In the genomic region with DNA sequence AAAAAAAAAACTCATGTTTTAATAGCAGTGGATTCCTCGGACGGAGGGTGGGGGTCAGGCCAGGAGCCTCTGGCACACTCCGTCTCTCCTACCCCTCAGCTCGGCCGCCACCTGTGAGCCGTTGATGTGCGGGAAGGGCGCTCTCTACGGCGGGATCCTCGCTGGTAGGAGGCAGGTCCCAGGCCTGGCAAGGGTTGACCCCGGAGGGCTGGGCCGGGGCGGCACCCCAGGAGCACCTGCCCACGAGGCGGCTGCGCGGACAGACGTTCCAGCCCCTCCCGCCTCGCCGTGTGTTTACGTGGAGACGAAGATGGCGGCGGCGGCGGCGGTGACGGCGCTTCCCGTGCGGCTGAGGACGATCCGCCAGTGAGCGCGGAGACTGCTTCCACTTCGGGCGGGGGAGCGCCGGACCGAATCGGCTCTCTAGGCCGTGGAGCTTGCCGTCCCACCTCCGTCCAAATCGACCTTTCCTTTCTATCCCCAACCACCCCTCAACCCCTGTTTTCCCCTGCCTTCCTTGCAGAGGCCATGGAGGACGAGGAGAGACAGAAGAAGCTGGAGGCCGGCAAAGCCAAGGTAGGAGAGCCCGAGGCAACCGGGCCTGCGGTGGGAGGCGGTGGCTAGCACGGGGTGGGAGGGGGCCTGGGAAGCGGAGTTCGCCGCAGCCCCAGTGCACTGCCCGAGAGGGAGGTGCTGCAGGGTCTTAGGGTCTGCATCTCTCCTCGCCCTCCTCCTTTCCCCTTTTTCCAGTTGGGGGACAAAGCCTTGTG, we compare ENCODE assay signal across 1 cellular context.
TF ChIP-seq lines count a peak whose summit lies in the region.

A gene (plus strand): TSS at position 291 of the 770 bp plus-strand sequence. CDS start 238 bp downstream, at position 529.

TF ChIP-seq in HepG2, 621 proteins besides CTCF, POLR2A, EP300 and RAD21 (continued from another document and continues in another):
- TF ChIP-seq, protein P1, sequence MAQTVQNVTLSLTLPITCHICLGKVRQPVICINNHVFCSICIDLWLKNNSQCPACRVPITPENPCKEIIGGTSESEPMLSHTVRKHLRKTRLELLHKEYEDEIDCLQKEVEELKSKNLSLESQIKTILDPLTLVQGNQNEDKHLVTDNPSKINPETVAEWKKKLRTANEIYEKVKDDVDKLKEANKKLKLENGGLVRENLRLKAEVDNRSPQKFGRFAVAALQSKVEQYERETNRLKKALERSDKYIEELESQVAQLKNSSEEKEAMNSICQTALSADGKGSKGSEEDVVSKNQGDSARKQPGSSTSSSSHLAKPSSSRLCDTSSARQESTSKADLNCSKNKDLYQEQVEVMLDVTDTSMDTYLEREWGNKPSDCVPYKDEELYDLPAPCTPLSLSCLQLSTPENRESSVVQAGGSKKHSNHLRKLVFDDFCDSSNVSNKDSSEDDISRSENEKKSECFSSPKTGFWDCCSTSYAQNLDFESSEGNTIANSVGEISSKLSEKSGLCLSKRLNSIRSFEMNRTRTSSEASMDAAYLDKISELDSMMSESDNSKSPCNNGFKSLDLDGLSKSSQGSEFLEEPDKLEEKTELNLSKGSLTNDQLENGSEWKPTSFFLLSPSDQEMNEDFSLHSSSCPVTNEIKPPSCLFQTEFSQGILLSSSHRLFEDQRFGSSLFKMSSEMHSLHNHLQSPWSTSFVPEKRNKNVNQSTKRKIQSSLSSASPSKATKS (CRISPR knock-in tag; IDR thresholded peaks at IDR 0.05), result no peak
- TF ChIP-seq, protein P2, sequence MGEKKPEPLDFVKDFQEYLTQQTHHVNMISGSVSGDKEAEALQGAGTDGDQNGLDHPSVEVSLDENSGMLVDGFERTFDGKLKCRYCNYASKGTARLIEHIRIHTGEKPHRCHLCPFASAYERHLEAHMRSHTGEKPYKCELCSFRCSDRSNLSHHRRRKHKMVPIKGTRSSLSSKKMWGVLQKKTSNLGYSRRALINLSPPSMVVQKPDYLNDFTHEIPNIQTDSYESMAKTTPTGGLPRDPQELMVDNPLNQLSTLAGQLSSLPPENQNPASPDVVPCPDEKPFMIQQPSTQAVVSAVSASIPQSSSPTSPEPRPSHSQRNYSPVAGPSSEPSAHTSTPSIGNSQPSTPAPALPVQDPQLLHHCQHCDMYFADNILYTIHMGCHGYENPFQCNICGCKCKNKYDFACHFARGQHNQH (CRISPR knock-in tag; IDR thresholded peaks at IDR 0.05), result peak; percentile 68
- peak; percentile 98 for TF ChIP-seq HOXA3 (CRISPR knock-in tag; IDR thresholded peaks at IDR 0.05)
- TF ChIP-seq, protein P3, sequence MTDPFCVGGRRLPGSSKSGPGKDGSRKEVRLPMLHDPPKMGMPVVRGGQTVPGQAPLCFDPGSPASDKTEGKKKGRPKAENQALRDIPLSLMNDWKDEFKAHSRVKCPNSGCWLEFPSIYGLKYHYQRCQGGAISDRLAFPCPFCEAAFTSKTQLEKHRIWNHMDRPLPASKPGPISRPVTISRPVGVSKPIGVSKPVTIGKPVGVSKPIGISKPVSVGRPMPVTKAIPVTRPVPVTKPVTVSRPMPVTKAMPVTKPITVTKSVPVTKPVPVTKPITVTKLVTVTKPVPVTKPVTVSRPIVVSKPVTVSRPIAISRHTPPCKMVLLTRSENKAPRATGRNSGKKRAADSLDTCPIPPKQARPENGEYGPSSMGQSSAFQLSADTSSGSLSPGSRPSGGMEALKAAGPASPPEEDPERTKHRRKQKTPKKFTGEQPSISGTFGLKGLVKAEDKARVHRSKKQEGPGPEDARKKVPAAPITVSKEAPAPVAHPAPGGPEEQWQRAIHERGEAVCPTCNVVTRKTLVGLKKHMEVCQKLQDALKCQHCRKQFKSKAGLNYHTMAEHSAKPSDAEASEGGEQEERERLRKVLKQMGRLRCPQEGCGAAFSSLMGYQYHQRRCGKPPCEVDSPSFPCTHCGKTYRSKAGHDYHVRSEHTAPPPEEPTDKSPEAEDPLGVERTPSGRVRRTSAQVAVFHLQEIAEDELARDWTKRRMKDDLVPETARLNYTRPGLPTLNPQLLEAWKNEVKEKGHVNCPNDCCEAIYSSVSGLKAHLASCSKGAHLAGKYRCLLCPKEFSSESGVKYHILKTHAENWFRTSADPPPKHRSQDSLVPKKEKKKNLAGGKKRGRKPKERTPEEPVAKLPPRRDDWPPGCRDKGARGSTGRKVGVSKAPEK (CRISPR knock-in tag; IDR thresholded peaks at IDR 0.05; ENCODE audit: borderline replicate concordance), result no peak; the same call in 1 of the 2 replicates
- TF ChIP-seq AKAP8 (CRISPR knock-in tag; IDR thresholded peaks at IDR 0.05), result peak; percentile 47; the same call in 1 of the 2 replicates
- TF ChIP-seq NCOA5 (CRISPR knock-in tag; IDR thresholded peaks at IDR 0.05), result no peak
- no peak for TF ChIP-seq DNMT1 (CRISPR knock-in tag; IDR thresholded peaks at IDR 0.05)
- TF ChIP-seq, protein P4, sequence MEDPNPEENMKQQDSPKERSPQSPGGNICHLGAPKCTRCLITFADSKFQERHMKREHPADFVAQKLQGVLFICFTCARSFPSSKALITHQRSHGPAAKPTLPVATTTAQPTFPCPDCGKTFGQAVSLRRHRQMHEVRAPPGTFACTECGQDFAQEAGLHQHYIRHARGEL (CRISPR knock-in tag; IDR thresholded peaks at IDR 0.05), result no peak
- peak; percentile 66; the same call in 1 of the 2 replicates for TF ChIP-seq TARDBP (CRISPR knock-in tag; IDR thresholded peaks at IDR 0.05)
- TF ChIP-seq, protein P5, sequence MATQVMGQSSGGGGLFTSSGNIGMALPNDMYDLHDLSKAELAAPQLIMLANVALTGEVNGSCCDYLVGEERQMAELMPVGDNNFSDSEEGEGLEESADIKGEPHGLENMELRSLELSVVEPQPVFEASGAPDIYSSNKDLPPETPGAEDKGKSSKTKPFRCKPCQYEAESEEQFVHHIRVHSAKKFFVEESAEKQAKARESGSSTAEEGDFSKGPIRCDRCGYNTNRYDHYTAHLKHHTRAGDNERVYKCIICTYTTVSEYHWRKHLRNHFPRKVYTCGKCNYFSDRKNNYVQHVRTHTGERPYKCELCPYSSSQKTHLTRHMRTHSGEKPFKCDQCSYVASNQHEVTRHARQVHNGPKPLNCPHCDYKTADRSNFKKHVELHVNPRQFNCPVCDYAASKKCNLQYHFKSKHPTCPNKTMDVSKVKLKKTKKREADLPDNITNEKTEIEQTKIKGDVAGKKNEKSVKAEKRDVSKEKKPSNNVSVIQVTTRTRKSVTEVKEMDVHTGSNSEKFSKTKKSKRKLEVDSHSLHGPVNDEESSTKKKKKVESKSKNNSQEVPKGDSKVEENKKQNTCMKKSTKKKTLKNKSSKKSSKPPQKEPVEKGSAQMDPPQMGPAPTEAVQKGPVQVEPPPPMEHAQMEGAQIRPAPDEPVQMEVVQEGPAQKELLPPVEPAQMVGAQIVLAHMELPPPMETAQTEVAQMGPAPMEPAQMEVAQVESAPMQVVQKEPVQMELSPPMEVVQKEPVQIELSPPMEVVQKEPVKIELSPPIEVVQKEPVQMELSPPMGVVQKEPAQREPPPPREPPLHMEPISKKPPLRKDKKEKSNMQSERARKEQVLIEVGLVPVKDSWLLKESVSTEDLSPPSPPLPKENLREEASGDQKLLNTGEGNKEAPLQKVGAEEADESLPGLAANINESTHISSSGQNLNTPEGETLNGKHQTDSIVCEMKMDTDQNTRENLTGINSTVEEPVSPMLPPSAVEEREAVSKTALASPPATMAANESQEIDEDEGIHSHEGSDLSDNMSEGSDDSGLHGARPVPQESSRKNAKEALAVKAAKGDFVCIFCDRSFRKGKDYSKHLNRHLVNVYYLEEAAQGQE (IDR thresholded peaks at IDR 0.05; ENCODE audit: borderline replicate concordance in 1 of 2, low read depth in 1 of 2, low read length in 2 of 2), result peak in 1 of 2 experiments; percentile 8; a peak in 1 of 4 replicates
- 0 out of 2 replicates have a peak, but pooled peaks have one; percentile 50 for TF ChIP-seq TOPORS (CRISPR knock-in tag; IDR thresholded peaks at IDR 0.05)
- TF ChIP-seq NR2F1 (CRISPR knock-in tag; IDR thresholded peaks at IDR 0.05), result peak in 1 of 2 experiments; percentile 69; a peak in 1 of 4 replicates
- no peak for TF ChIP-seq ZNF589 (CRISPR knock-in tag; conservative IDR thresholded peaks at IDR 0.05)
- TF ChIP-seq MTF2 (CRISPR knock-in tag; IDR thresholded peaks at IDR 0.05; ENCODE audit: borderline replicate concordance), result no peak
- TF ChIP-seq ZKSCAN5 (CRISPR knock-in tag; IDR thresholded peaks at IDR 0.05), result peak; percentile 28; the same call in 1 of the 2 replicates
- no peak for TF ChIP-seq ZSCAN22 (CRISPR knock-in tag; IDR thresholded peaks at IDR 0.05)
- no peak; the same call in 1 of the 2 replicates for TF ChIP-seq ZNF547 (CRISPR knock-in tag; IDR thresholded peaks at IDR 0.05)
- TF ChIP-seq, protein P6, sequence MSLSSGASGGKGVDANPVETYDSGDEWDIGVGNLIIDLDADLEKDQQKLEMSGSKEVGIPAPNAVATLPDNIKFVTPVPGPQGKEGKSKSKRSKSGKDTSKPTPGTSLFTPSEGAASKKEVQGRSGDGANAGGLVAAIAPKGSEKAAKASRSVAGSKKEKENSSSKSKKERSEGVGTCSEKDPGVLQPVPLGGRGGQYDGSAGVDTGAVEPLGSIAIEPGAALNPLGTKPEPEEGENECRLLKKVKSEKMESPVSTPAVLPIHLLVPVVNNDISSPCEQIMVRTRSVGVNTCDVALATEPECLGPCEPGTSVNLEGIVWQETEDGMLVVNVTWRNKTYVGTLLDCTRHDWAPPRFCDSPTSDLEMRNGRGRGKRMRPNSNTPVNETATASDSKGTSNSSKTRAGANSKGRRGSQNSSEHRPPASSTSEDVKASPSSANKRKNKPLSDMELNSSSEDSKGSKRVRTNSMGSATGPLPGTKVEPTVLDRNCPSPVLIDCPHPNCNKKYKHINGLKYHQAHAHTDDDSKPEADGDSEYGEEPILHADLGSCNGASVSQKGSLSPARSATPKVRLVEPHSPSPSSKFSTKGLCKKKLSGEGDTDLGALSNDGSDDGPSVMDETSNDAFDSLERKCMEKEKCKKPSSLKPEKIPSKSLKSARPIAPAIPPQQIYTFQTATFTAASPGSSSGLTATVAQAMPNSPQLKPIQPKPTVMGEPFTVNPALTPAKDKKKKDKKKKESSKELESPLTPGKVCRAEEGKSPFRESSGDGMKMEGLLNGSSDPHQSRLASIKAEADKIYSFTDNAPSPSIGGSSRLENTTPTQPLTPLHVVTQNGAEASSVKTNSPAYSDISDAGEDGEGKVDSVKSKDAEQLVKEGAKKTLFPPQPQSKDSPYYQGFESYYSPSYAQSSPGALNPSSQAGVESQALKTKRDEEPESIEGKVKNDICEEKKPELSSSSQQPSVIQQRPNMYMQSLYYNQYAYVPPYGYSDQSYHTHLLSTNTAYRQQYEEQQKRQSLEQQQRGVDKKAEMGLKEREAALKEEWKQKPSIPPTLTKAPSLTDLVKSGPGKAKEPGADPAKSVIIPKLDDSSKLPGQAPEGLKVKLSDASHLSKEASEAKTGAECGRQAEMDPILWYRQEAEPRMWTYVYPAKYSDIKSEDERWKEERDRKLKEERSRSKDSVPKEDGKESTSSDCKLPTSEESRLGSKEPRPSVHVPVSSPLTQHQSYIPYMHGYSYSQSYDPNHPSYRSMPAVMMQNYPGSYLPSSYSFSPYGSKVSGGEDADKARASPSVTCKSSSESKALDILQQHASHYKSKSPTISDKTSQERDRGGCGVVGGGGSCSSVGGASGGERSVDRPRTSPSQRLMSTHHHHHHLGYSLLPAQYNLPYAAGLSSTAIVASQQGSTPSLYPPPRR (CRISPR knock-in tag; IDR thresholded peaks at IDR 0.05; ENCODE audit: borderline replicate concordance), result peak; percentile 79
- peak; percentile 71; the same call in 1 of the 2 replicates for TF ChIP-seq KDM4B (CRISPR knock-in tag; IDR thresholded peaks at IDR 0.05)
- TF ChIP-seq BRCA1 (CRISPR knock-in tag; IDR thresholded peaks at IDR 0.05), result no peak
- no peak for TF ChIP-seq ZNF713 (CRISPR knock-in tag; IDR thresholded peaks at IDR 0.05)
- TF ChIP-seq, protein P7, sequence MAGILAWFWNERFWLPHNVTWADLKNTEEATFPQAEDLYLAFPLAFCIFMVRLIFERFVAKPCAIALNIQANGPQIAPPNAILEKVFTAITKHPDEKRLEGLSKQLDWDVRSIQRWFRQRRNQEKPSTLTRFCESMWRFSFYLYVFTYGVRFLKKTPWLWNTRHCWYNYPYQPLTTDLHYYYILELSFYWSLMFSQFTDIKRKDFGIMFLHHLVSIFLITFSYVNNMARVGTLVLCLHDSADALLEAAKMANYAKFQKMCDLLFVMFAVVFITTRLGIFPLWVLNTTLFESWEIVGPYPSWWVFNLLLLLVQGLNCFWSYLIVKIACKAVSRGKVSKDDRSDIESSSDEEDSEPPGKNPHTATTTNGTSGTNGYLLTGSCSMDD (CRISPR knock-in tag; IDR thresholded peaks at IDR 0.05), result no peak
- no peak; the same call in 1 of the 2 replicates for TF ChIP-seq ZNF431 (CRISPR knock-in tag; IDR thresholded peaks at IDR 0.05; ENCODE audit: borderline replicate concordance, low read depth)
- TF ChIP-seq CHCHD3 (CRISPR knock-in tag; IDR thresholded peaks at IDR 0.05), result no peak; the same call in 1 of the 2 replicates
- TF ChIP-seq SP1 (IDR thresholded peaks at IDR 0.05), result no peak
- TF ChIP-seq SP1 (CRISPR knock-in tag; IDR thresholded peaks at IDR 0.05), result 0 out of 2 replicates have a peak, but pooled peaks have one; percentile 19
- no peak; the same call in 1 of the 2 replicates for TF ChIP-seq ZNF143 (CRISPR knock-in tag; IDR thresholded peaks at IDR 0.05)
- TF ChIP-seq SAP130 (CRISPR knock-in tag; IDR thresholded peaks at IDR 0.05; ENCODE audit: low read depth), result peak; percentile 90
- TF ChIP-seq RARA (CRISPR knock-in tag; IDR thresholded peaks at IDR 0.05), result peak; percentile 58
- TF ChIP-seq, protein P8, sequence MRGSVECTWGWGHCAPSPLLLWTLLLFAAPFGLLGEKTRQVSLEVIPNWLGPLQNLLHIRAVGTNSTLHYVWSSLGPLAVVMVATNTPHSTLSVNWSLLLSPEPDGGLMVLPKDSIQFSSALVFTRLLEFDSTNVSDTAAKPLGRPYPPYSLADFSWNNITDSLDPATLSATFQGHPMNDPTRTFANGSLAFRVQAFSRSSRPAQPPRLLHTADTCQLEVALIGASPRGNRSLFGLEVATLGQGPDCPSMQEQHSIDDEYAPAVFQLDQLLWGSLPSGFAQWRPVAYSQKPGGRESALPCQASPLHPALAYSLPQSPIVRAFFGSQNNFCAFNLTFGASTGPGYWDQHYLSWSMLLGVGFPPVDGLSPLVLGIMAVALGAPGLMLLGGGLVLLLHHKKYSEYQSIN (CRISPR knock-in tag; IDR thresholded peaks at IDR 0.05; ENCODE audit: borderline replicate concordance), result no peak
- TF ChIP-seq ZNF549 (CRISPR knock-in tag; IDR thresholded peaks at IDR 0.05), result no peak
- TF ChIP-seq ZNF451 (CRISPR knock-in tag; IDR thresholded peaks at IDR 0.05), result peak; percentile 93
- TF ChIP-seq EHMT2 (IDR thresholded peaks at IDR 0.05; ENCODE audit: borderline replicate concordance, low read depth, low read length), result no peak
- peak; percentile 27; the same call in 1 of the 2 replicates for TF ChIP-seq KLF11 (CRISPR knock-in tag; IDR thresholded peaks at IDR 0.05)
- peak; percentile 69; the same call in 1 of the 2 replicates for TF ChIP-seq ZNF350 (CRISPR knock-in tag; IDR thresholded peaks at IDR 0.05; ENCODE audit: borderline replicate concordance, low read depth)
- TF ChIP-seq SIN3A (IDR thresholded peaks at IDR 0.05; ENCODE audit: borderline replicate concordance, low read depth, low read length), result peak; percentile 53; the same call in 1 of the 2 replicates
- TF ChIP-seq, protein P9, sequence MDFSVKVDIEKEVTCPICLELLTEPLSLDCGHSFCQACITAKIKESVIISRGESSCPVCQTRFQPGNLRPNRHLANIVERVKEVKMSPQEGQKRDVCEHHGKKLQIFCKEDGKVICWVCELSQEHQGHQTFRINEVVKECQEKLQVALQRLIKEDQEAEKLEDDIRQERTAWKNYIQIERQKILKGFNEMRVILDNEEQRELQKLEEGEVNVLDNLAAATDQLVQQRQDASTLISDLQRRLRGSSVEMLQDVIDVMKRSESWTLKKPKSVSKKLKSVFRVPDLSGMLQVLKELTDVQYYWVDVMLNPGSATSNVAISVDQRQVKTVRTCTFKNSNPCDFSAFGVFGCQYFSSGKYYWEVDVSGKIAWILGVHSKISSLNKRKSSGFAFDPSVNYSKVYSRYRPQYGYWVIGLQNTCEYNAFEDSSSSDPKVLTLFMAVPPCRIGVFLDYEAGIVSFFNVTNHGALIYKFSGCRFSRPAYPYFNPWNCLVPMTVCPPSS (IDR thresholded peaks at IDR 0.05), result no peak
- peak; percentile 54; the same call in 1 of the 2 replicates for TF ChIP-seq HDAC2 (CRISPR knock-in tag; IDR thresholded peaks at IDR 0.05)
- peak; percentile 60 for TF ChIP-seq POLR2AphosphoS5 (IDR thresholded peaks at IDR 0.05; ENCODE audit: low read depth, low read length)
